In the genomic region with DNA sequence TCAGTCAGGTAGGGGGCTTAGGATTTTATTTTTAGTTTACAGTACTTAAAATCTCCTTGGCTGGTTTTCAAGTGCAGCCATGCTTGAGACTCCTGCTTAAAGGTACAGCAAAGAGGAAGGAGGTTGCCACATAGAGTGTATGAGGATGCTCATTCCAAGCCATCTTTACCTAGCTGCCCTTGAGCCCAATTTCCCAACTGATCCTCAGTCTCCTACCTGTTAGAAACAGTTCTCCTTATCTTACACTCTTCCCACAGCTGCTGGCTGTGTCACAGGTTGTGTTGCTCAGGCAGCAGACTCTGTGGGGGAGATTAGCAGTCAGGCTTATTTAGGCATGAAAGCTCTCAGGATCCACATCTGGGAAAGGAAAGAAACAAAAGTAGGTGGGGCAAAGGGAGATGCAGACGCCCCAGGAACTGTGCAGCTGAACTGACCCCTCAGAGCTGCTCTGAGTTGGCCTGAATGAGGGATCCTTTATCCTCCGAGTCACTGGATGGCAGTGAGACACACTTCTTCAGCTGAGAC, we compare ENCODE assay signal across 1 cellular context.
TF ChIP-seq lines count a peak whose summit lies in the region.

No MANE protein-coding gene starts in this region.

TF ChIP-seq in WTC11, 78 proteins besides CTCF, POLR2A, EP300 and RAD21 (continued from another document):
- TF ChIP-seq FOXJ3 (CRISPR knock-in tag; IDR thresholded peaks at IDR 0.05; ENCODE audit: borderline replicate concordance) (no peak), OVOL2 (CRISPR knock-in tag; IDR thresholded peaks at IDR 0.05; ENCODE audit: borderline replicate concordance) (no peak), SOX15 (CRISPR knock-in tag; IDR thresholded peaks at IDR 0.05) (no peak)
- TF ChIP-seq, protein P1, sequence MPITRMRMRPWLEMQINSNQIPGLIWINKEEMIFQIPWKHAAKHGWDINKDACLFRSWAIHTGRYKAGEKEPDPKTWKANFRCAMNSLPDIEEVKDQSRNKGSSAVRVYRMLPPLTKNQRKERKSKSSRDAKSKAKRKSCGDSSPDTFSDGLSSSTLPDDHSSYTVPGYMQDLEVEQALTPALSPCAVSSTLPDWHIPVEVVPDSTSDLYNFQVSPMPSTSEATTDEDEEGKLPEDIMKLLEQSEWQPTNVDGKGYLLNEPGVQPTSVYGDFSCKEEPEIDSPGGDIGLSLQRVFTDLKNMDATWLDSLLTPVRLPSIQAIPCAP (CRISPR knock-in tag; IDR thresholded peaks at IDR 0.05): no peak
- TF ChIP-seq, protein P2, sequence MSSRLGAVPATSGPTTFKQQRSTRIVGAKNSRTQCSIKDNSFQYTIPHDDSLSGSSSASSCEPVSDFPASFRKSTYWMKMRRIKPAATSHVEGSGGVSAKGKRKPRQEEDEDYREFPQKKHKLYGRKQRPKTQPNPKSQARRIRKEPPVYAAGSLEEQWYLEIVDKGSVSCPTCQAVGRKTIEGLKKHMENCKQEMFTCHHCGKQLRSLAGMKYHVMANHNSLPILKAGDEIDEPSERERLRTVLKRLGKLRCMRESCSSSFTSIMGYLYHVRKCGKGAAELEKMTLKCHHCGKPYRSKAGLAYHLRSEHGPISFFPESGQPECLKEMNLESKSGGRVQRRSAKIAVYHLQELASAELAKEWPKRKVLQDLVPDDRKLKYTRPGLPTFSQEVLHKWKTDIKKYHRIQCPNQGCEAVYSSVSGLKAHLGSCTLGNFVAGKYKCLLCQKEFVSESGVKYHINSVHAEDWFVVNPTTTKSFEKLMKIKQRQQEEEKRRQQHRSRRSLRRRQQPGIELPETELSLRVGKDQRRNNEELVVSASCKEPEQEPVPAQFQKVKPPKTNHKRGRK (CRISPR knock-in tag; IDR thresholded peaks at IDR 0.05; ENCODE audit: borderline replicate concordance): no peak
